ENCODE assay signal across 18 cellular contexts in genomic region chr16:17023606-17024005, GRCh38.
"Had no signal": no experiment of that assay in that cellular context is flagged by ENCODE, and none has a peak within 500 bp of the region (broad histone marks: within the 10 kb centered on the region; RNA-seq: fewer than 3 reads in every experiment).

No MANE protein-coding gene starts in this region.

- FAIRE-seq: endometrium, frontal cortex, islet of Langerhans, small intestine had no signal

- H3K27me3 Mint-ChIP-seq: stimulated activated naive CD8-positive, alpha-beta T cell treated with anti-CD3 and anti-CD28 coated beads, Interleukin-15, amount 100 ng/mL, for 72 hours had no signal

- H3K9me3 ChIP-seq: testis, tibial nerve, upper lobe of right lung, vagina had no signal

- H3K27ac ChIP-seq: heart right ventricle, testis, tibial nerve, upper lobe of right lung, vagina had no signal

- H3K4me1 ChIP-seq: heart right ventricle, testis, upper lobe of right lung had no signal

- H3K27me3 ChIP-seq: testis, tibial nerve, vagina had no signal

- H3K36me3 ChIP-seq: heart right ventricle, tibial nerve, upper lobe of right lung, vagina had no signal

- ATAC-seq: esophagus mucosa; heart right ventricle; naive thymus-derived CD4-positive, alpha-beta T cell; stimulated activated naive CD8-positive, alpha-beta T cell treated with anti-CD3 and anti-CD28 coated beads, Interleukin-15, amount 100 ng/mL, for 72 hours; upper lobe of right lung had no signal

- H3K4me3 Mint-ChIP-seq: naive thymus-derived CD4-positive, alpha-beta T cell; nephron progenitor cell; stimulated activated naive CD8-positive, alpha-beta T cell treated with anti-CD3 and anti-CD28 coated beads, Interleukin-15, amount 100 ng/mL, for 72 hours had no signal

- H3K27ac Mint-ChIP-seq: naive thymus-derived CD4-positive, alpha-beta T cell had no signal

- DNase-seq: effector memory CD4-positive, alpha-beta T cell; heart right ventricle; hypothalamus; kidney glomerular epithelial cell; naive thymus-derived CD4-positive, alpha-beta T cell; nephron progenitor cell; posterior cingulate gyrus; small intestine; stimulated activated CD4-positive, alpha-beta T cell treated with anti-CD3 and anti-CD28 coated beads, Interleukin-12 subunit alpha, Interleukin-12 subunit beta, amount 100 ng/mL, for 4 hours; stimulated activated naive CD8-positive, alpha-beta T cell treated with anti-CD3 and anti-CD28 coated beads, Interleukin-15, amount 100 ng/mL, for 72 hours; testis; upper lobe of right lung had no signal

- H3K4me3 ChIP-seq: heart right ventricle, testis, tibial nerve, upper lobe of right lung, vagina had no signal
